Comparison of ENCODE assay signal across 1 cellular context in genomic region chr19:8622886-8623285, GRCh38.
TF ChIP-seq lines count a peak whose summit lies in the region.

No MANE protein-coding gene starts in this region.

TF ChIP-seq in K562, 482 proteins besides CTCF, POLR2A, EP300 and RAD21:
- peak; percentile 80 for TF ChIP-seq ZNF384 (IDR thresholded peaks at IDR 0.05; ENCODE audit: low read depth, low read length)
